ENCODE assay signal across 1 cellular context in genomic region chr1:57632401-57632800, GRCh38.
TF ChIP-seq lines count a peak whose summit lies in the region.

No MANE protein-coding gene starts in this region.

TF ChIP-seq in H1, 55 proteins besides CTCF, POLR2A, EP300 and RAD21 (continued from another document):
- TF ChIP-seq, protein P1, sequence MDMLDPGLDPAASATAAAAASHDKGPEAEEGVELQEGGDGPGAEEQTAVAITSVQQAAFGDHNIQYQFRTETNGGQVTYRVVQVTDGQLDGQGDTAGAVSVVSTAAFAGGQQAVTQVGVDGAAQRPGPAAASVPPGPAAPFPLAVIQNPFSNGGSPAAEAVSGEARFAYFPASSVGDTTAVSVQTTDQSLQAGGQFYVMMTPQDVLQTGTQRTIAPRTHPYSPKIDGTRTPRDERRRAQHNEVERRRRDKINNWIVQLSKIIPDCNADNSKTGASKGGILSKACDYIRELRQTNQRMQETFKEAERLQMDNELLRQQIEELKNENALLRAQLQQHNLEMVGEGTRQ (IDR thresholded peaks at IDR 0.05; ENCODE audit: low read length): no peak
- TF ChIP-seq TEAD4 (IDR thresholded peaks at IDR 0.05; ENCODE audit: low read depth, low read length) (no peak), RXRA (IDR thresholded peaks at IDR 0.05; ENCODE audit: insufficient read depth, low read depth, low read length) (no peak)
